ENCODE assay signal across 8 cellular contexts in the genomic region with DNA sequence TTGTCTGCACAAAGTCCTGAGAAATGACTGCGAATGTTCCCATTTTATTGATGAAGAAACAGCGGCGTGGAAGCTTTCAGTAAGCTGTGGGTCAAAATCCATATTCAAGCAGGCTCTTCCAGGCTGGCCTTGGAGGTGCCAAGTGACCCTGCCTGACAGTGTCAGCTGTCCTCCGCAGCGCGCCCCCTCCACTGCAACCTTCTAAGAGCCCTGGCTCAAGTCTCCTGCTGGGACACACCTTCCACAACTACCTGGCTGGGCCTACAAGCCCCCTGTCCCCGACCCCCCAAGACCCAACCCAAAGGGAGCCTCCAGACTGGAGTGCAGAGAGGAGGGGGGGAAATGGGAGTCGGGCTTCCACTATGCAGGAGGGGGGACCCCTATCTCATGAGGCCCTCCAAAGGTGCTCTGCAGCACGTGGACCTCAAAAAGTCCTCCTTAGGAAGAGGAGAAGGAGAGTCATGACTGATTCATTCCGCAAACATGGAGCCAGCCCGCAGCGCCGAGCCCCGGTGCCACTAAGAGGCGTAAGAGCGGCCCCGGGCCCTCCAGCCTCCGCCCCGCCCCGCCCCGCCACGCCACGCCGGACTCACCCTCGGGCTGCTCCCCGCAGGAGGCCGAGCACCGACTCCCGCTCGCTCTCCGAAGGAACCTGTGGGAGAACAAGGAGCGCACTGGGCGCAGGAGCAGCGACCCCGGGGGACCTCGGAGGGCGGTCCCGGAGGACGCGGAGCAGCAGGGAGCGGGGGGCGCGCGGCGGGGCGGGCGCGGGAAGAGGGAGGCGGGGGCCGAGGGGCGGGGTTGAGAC.
DNase-seq lines count a peak whose midpoint lies in the region; ATAC-seq and TF ChIP-seq lines count a peak whose summit lies in the region.

No MANE protein-coding gene starts in this region.

- H3K4me3 ChIP-seq in astrocyte of the cerebellum (ENCODE audit: low read depth, low read length) (peak overlapping the region; percentile 59), iPS-15b (ENCODE audit: low read depth, low read length) (peak overlapping the region; percentile 69), skeletal muscle cell (ENCODE audit: low read depth, low read length) (peak overlapping the region; percentile 63)

- H3K36me3 ChIP-seq in iPS-15b (ENCODE audit: control insufficient read depth, insufficient read depth, low read length), result peaks cover 2% of the 10 kb centered on the region

- DNase-seq in NCI-H2227 (lab: John Stamatoyannopoulos, UW; ENCODE audit: unreplicated experiment), result peak; percentile 76
- no peak for DNase-seq in NCI-H2227 treated with DMSO at 0.1 percent for 48 hours (lab: John Stamatoyannopoulos, UW)
- peak; percentile 57 for DNase-seq in NCI-H69 (lab: John Stamatoyannopoulos, UW)
- no peak for DNase-seq in astrocyte of the cerebellum (ENCODE audit: low read depth)
- DNase-seq in skeletal muscle cell (ENCODE audit: low read depth), result peak; percentile 12

- no peaks in the 10 kb centered on the region for H3K4me1 ChIP-seq in iPS-15b (ENCODE audit: control insufficient read depth, insufficient read depth, low read length)

- ATAC-seq in HG02981 (IDR thresholded peaks at IDR 0.05; ENCODE audit: unreplicated experiment), result no peak
- ATAC-seq in HG02870 (IDR thresholded peaks at IDR 0.05; ENCODE audit: unreplicated experiment), result no peak

- H3K9me3 ChIP-seq in iPS-15b (ENCODE audit: control insufficient read depth, insufficient read depth, low read length), result no peaks in the 10 kb centered on the region

- H3K9ac ChIP-seq in iPS-15b (ENCODE audit: low read depth, low read length), result no peak overlapping the region

- TF ChIP-seq CTCF in astrocyte of the cerebellum (IDR thresholded peaks at IDR 0.05; ENCODE audit: low read depth, low read length, missing control alignments), result no peak

- in situ Hi-C loops in astrocyte of the cerebellum (cut with HindIII; ENCODE audit: low sequenced_read_pairs), result no loop called here

- peaks cover 24% of the 10 kb centered on the region for H3K27me3 ChIP-seq in iPS-15b (ENCODE audit: control insufficient read depth, insufficient read depth, low read length)

Comparison
In these comparisons a context has a peak if more than half of its experiments do, and no peak if none do; other contexts are left out.
1. DNase-seq: peak in NCI-H2227 (single experiment), NCI-H69 (single experiment) and skeletal muscle cell (single experiment); none in NCI-H2227 treated with DMSO at 0.1 percent for 48 hours (single experiment) and astrocyte of the cerebellum (single experiment).
2. Peak in every context shown above with its lines, with median percentiles within 50 percentile points of each other: H3K4me3 ChIP-seq.